In the genomic region with DNA sequence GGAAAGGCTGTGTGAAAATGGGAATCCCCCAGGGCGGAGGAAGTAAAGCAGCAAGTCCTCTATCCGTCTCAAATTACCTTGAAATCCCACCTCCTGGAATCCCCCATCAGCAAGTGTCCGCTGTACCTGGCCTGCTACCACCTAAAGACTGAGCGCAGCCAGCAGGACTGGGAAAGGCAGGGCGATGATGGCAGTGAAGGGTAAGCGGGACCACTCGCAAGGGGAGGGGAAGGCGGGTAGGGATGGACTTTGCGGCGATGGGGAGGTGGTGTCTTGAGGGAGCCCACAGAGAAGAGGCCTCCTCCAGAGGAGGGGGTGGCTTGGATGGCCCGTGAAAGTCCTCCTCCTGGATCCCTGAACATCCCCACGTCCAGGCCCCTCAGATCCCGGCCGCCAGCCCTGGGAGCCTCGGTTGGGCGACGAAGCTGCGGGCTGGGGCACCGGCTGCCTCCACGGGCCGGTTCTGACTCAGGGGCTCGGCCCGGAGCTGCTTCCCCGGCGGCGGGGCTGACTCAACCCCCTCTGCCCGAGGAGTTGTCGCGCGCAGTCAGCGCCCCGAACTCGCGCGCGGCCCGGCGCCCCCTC, we compare ENCODE assay signal across 8 cellular contexts. TPM values are rescaled to one million over a fixed set of nuclear protein-coding genes. Genes with fewer than 3 reads are reported as not detected.
DNase-seq lines count a peak whose midpoint lies in the region; ATAC-seq, FAIRE-seq and TF ChIP-seq lines count a peak whose summit lies in the region.

No MANE protein-coding gene starts in this region.

- H3K27ac ChIP-seq in ACC112 (ENCODE audit: low read depth, low read length): peak overlapping the region; percentile 83
- H3K27ac ChIP-seq in foreskin keratinocyte: peak overlapping the region; percentile 98

- H3K4me1 ChIP-seq in ACC112 (ENCODE audit: control insufficient read depth, insufficient read depth, low read length, unreplicated experiment) (peaks cover 41% of the 10 kb centered on the region), foreskin keratinocyte (peaks cover 18% of the 10 kb centered on the region)

- H3K36me3 ChIP-seq in ACC112 (ENCODE audit: insufficient read depth, low read length): peaks cover 22% of the 10 kb centered on the region

- peak overlapping the region; percentile 87 for H3K4me3 ChIP-seq in ACC112 (ENCODE audit: low read depth, low read length)

- TF ChIP-seq POLR2A in H54 (IDR thresholded peaks at IDR 0.05; ENCODE audit: low read depth, low read length): no peak

- peaks cover 41% of the 10 kb centered on the region for H3K79me2 ChIP-seq in ACC112 (ENCODE audit: control insufficient read depth, insufficient read depth, low read length, unreplicated experiment)

- peak; percentile 53 for ATAC-seq in foreskin keratinocyte
- ATAC-seq in omental fat pad (ENCODE audit: low FRiP score): peak; percentile 75
- ATAC-seq in HG03565 (IDR thresholded peaks at IDR 0.05; ENCODE audit: unreplicated experiment): no peak
- ATAC-seq in HG03354 (IDR thresholded peaks at IDR 0.05; ENCODE audit: poor library complexity, severe bottlenecking, unreplicated experiment): no peak
- ATAC-seq in HG03439 (IDR thresholded peaks at IDR 0.05; ENCODE audit: unreplicated experiment): no peak

- H3K27me3 ChIP-seq in ACC112 (ENCODE audit: insufficient read depth, low read length): no peaks in the 10 kb centered on the region
- H3K27me3 ChIP-seq in foreskin keratinocyte: no peaks in the 10 kb centered on the region

- peak; percentile 50 for DNase-seq in H54 (ENCODE audit: insufficient read length, low spot score)
- DNase-seq in activated CD8-positive, alpha-beta memory T cell treated with anti-CD3 and anti-CD28 coated beads, Interleukin-2, amount 50 U/mL, for 48 hours: peak; percentile 59
- peak; percentile 55 to 58 for DNase-seq in foreskin keratinocyte
- DNase-seq in omental fat pad (ENCODE audit: low spot score): no peak

- TF ChIP-seq CTCF in foreskin keratinocyte (conservative IDR thresholded peaks at IDR 0.05) (no peak), omental fat pad (IDR thresholded peaks at IDR 0.05) (no peak)

- peak overlapping the region; percentile 88 for H2AFZ ChIP-seq in ACC112 (ENCODE audit: low read length, unreplicated experiment)

- no peak for FAIRE-seq in H54 (lab: Jason Lieb, UNC)

RNA-seq across cellular contexts. Expression of a gene that starts 0.6 kb away (rescaled TPM):
- total RNA-seq in foreskin keratinocyte: 29.3 and 39.6 TPM in 2 replicates
- 30.7 and 44.9 TPM in 2 replicates for polyA plus RNA-seq in foreskin keratinocyte
- 100 to 1,000 TPM in 1 of 4 donors, 10 to 100 TPM in 3; 56.6 to 105 (median 76.3) TPM for total RNA-seq in omental fat pad

RNA-seq across cellular contexts. Expression of a gene that starts 38.9 kb away (rescaled TPM):
- 3.1 and 3.7 TPM in 2 replicates for total RNA-seq in foreskin keratinocyte
- polyA plus RNA-seq in foreskin keratinocyte: 2.0 and 2.8 TPM in 2 replicates
- 1 to 10 TPM in 2 of 4 donors, under 1 TPM in 2; 0.48 to 3.5 (median 1.1) TPM for total RNA-seq in omental fat pad

RNA-seq across cellular contexts. Expression of a gene that starts 39.3 kb away (rescaled TPM):
- total RNA-seq in foreskin keratinocyte (11.0 and 11.8 TPM in 2 replicates), omental fat pad (1 to 10 TPM; 2.5 to 7.1 (median 5.0) TPM)
- 7.9 and 8.6 TPM in 2 replicates for polyA plus RNA-seq in foreskin keratinocyte

Comparison
In these comparisons a context has a peak if more than half of its experiments do, and no peak if none do; other contexts are left out.
1. ATAC-seq: peak in foreskin keratinocyte (single experiment) and omental fat pad (single experiment); none in HG03565 (single experiment), HG03354 (single experiment) and HG03439 (single experiment).